30 cellular contexts compared by ENCODE assay signal in genomic region chr1:19372136-19372514, GRCh38. TPM values are rescaled to one million over a fixed set of nuclear protein-coding genes. Genes with fewer than 3 reads are reported as not detected.
DNase-seq lines count a peak whose midpoint lies in the region; ATAC-seq and TF ChIP-seq lines count a peak whose summit lies in the region.
"Had no signal": no experiment of that assay in that cellular context is flagged by ENCODE, and none has a peak within 500 bp of the region (broad histone marks: within the 10 kb centered on the region; RNA-seq: fewer than 3 reads in every experiment).

No MANE protein-coding gene starts in this region.

- H3K27ac Mint-ChIP-seq in CD4-positive, alpha-beta T cell, result peak overlapping the region; percentile 47
- H3K27ac Mint-ChIP-seq: activated CD4-positive, alpha-beta T cell treated with anti-CD3 and anti-CD28 coated beads, Interleukin-2, amount 10 ng/mL, durations not matched to agents 24 days and 14 days; activated CD8-positive, alpha-beta memory T cell treated with anti-CD3 and anti-CD28 coated beads, Interleukin-2, amount 10 ng/mL, durations not matched to agents 7 days and 5 days; activated naive CD4-positive, alpha-beta T cell treated with anti-CD3 and anti-CD28 coated beads, Interleukin-2, amount 50 U/mL, for 24 hours; activated T-helper 1 cell treated with anti-CD3 and anti-CD28 coated beads, Interleukin-12 subunit alpha, Interleukin-12 subunit beta, Interleukin-2, Interleukin-4 antibody, amounts not matched to agents 30 ng/mL and 10 ng/mL and 1 ng/mL, durations not matched to agents 14 hours and 24 hours and 36 hours had no signal

- H3K4me3 ChIP-seq in esophagus muscularis mucosa, result no peak overlapping the region
- no peak overlapping the region for H3K4me3 ChIP-seq in neutrophil (ENCODE audit: low read depth in 1 of 2, low read length in 1 of 2)
- H3K4me3 ChIP-seq: left ventricle myocardium inferior, pancreas, tibial artery had no signal

- TF ChIP-seq CTCF in CD4-positive, alpha-beta T cell (IDR thresholded peaks at IDR 0.05), result no peak
- TF ChIP-seq CTCF in RWPE1 (conservative IDR thresholded peaks at IDR 0.05; ENCODE audit: low read depth), result no peak
- TF ChIP-seq CTCF in esophagus muscularis mucosa (IDR thresholded peaks at IDR 0.05), result no peak
- no peak for TF ChIP-seq CTCF in neutrophil (IDR thresholded peaks at IDR 0.05)

- intact Hi-C loops in CD4-positive, alpha-beta T cell (cut with DNase I, micrococcal nuclease), result no loop called here
- intact Hi-C loops in esophagus muscularis mucosa (cut with DNase I), result no loop called here

- H3K36me3 Mint-ChIP-seq in CD4-positive, alpha-beta T cell (ENCODE audit: low read depth), result peaks cover 57% of the 10 kb centered on the region
- H3K36me3 Mint-ChIP-seq: natural killer cell had no signal

- no peaks in the 10 kb centered on the region for H3K27me3 ChIP-seq in CD4-positive, alpha-beta T cell (ENCODE audit: control insufficient read depth, insufficient read depth, low read length)
- H3K27me3 ChIP-seq in esophagus muscularis mucosa (no peaks in the 10 kb centered on the region), neutrophil (no peaks in the 10 kb centered on the region)
- H3K27me3 ChIP-seq: pancreas, tibial artery had no signal

- TF ChIP-seq POLR2A in esophagus muscularis mucosa (IDR thresholded peaks at IDR 0.05; ENCODE audit: low read depth), result no peak

- CTCF ChIA-PET in CD4-positive, alpha-beta T cell (lab: Charles Lee), result no interaction called here
- CTCF ChIA-PET in RWPE1 (lab: Yijun Ruan, JAX), result no interaction called here

- H3K4me1 ChIP-seq in esophagus muscularis mucosa, result peaks cover 41 to 69% (median 62%) of the 10 kb centered on the region in 4 donors
- peaks cover 47 to 49% of the 10 kb centered on the region in 2 experiments for H3K4me1 ChIP-seq in neutrophil (ENCODE audit: control insufficient read depth in 1 of 2, insufficient read depth in 1 of 2, low read depth in 1 of 2, low read length in 1 of 2)
- H3K4me1 ChIP-seq: pancreas had no signal

- H3K27ac ChIP-seq in CD4-positive, alpha-beta T cell (ENCODE audit: low read depth, low read length), result no peak overlapping the region
- H3K27ac ChIP-seq in RWPE1, result peak overlapping the region; percentile 18
- peak overlapping the region; percentile 62 to 71 (median 64) for H3K27ac ChIP-seq in esophagus muscularis mucosa (replicated peaks in 1 of 4)
- peak overlapping the region; percentile 76 for H3K27ac ChIP-seq in neutrophil
- H3K27ac ChIP-seq: epithelial cell of prostate, KMS-11, left ventricle myocardium inferior, pancreas, tibial artery, VCaP had no signal

- no peak for TF ChIP-seq EP300 in esophagus muscularis mucosa (IDR thresholded peaks at IDR 0.05)

- POLR2A ChIA-PET in CD4-positive, alpha-beta T cell (lab: Charles Lee), result no interaction called here
- POLR2A ChIA-PET in RWPE1 (lab: Yijun Ruan, JAX; ENCODE audit: low non-redundant PET), result no interaction called here

- no peaks in the 10 kb centered on the region for H3K9me3 Mint-ChIP-seq in CD4-positive, alpha-beta T cell
- H3K9me3 Mint-ChIP-seq: activated CD4-positive, alpha-beta T cell treated with anti-CD3 and anti-CD28 coated beads, Interleukin-2, amount 10 ng/mL, durations not matched to agents 24 days and 14 days; activated naive CD4-positive, alpha-beta T cell treated with anti-CD3 and anti-CD28 coated beads, Interleukin-2, amount 50 U/mL, for 24 hours; activated T-helper 1 cell treated with anti-CD3 and anti-CD28 coated beads, Interleukin-12 subunit alpha, Interleukin-12 subunit beta, Interleukin-2, Interleukin-4 antibody, amounts not matched to agents 30 ng/mL and 10 ng/mL and 1 ng/mL, durations not matched to agents 14 hours and 24 hours and 36 hours; CD8-positive, alpha-beta memory T cell; natural killer cell; stimulated activated naive CD8-positive, alpha-beta T cell treated with anti-CD3 and anti-CD28 coated beads, Interleukin-15, amount 100 ng/mL, for 72 hours had no signal

- no peaks in the 10 kb centered on the region for H3K27me3 Mint-ChIP-seq in CD4-positive, alpha-beta T cell
- H3K27me3 Mint-ChIP-seq: activated CD4-positive, alpha-beta T cell treated with anti-CD3 and anti-CD28 coated beads, Interleukin-2, amount 10 ng/mL, durations not matched to agents 24 days and 14 days; activated CD8-positive, alpha-beta memory T cell treated with anti-CD3 and anti-CD28 coated beads, Interleukin-2, amount 10 ng/mL, durations not matched to agents 7 days and 5 days; activated naive CD4-positive, alpha-beta T cell treated with anti-CD3 and anti-CD28 coated beads, Interleukin-2, amount 50 U/mL, for 24 hours; CD8-positive, alpha-beta memory T cell; stimulated activated naive CD8-positive, alpha-beta T cell treated with anti-CD3 and anti-CD28 coated beads, Interleukin-15, amount 100 ng/mL, for 72 hours; T-helper 17 cell had no signal

- no peak overlapping the region for H3K4me3 Mint-ChIP-seq in CD4-positive, alpha-beta T cell
- H3K4me3 Mint-ChIP-seq: activated CD4-positive, alpha-beta T cell treated with anti-CD3 and anti-CD28 coated beads, Interleukin-2, amount 10 ng/mL, durations not matched to agents 24 days and 14 days; activated CD8-positive, alpha-beta memory T cell treated with anti-CD3 and anti-CD28 coated beads, Interleukin-2, amount 10 ng/mL, durations not matched to agents 7 days and 5 days; activated naive CD4-positive, alpha-beta T cell treated with anti-CD3 and anti-CD28 coated beads, Interleukin-2, amount 50 U/mL, for 24 hours; activated T-helper 1 cell treated with anti-CD3 and anti-CD28 coated beads, Interleukin-12 subunit alpha, Interleukin-12 subunit beta, Interleukin-2, Interleukin-4 antibody, amounts not matched to agents 30 ng/mL and 10 ng/mL and 1 ng/mL, durations not matched to agents 14 hours and 24 hours and 36 hours; natural killer cell; stimulated activated naive CD8-positive, alpha-beta T cell treated with anti-CD3 and anti-CD28 coated beads, Interleukin-15, amount 100 ng/mL, for 72 hours; T-helper 17 cell had no signal

- no peak for DNase-seq in CD4-positive, alpha-beta T cell
- DNase-seq in RWPE1 (ENCODE audit: low spot score) (no peak), esophagus muscularis mucosa (ENCODE audit: extremely low spot score) (no peak)
- DNase-seq: activated CD4-positive, alpha-beta T cell treated with anti-CD3 and anti-CD28 coated beads, Interleukin-2, amount 10 ng/mL, durations not matched to agents 24 days and 14 days; activated CD8-positive, alpha-beta memory T cell treated with anti-CD3 and anti-CD28 coated beads, Interleukin-2, amount 10 ng/mL, durations not matched to agents 7 days and 5 days; CD8-positive, alpha-beta memory T cell; DMS153; hippocampal formation; left ventricle myocardium inferior; midbrain; natural killer cell; NCI-H1436 treated with DMSO at 0.1 percent for 48 hours; NCI-H510A; NK-92 treated with Interleukin-12 subunit alpha and Interleukin-12 subunit beta, amount 100 ng/mL, for 24 hours; pancreas; stimulated activated naive CD8-positive, alpha-beta T cell treated with anti-CD3 and anti-CD28 coated beads, Interleukin-15, amount 100 ng/mL, for 72 hours; T-helper 17 cell had no signal

- peaks cover 9 to 53% (median 46%) of the 10 kb centered on the region in 4 donors for H3K36me3 ChIP-seq in esophagus muscularis mucosa
- H3K36me3 ChIP-seq in neutrophil, result peaks cover 48% of the 10 kb centered on the region

- H3K9me3 ChIP-seq in CD4-positive, alpha-beta T cell (ENCODE audit: control insufficient read depth, low read length), result no peaks in the 10 kb centered on the region
- H3K9me3 ChIP-seq in esophagus muscularis mucosa, result no peaks in the 10 kb centered on the region
- H3K9me3 ChIP-seq in neutrophil, result no peaks in the 10 kb centered on the region
- H3K9me3 ChIP-seq: left ventricle myocardium inferior, pancreas, tibial artery had no signal

- ATAC-seq in CD4-positive, alpha-beta T cell (ENCODE audit: poor library complexity), result no peak
- ATAC-seq in HG03571 (IDR thresholded peaks at IDR 0.05; ENCODE audit: unreplicated experiment) (no peak), HG03442 (IDR thresholded peaks at IDR 0.05; ENCODE audit: unreplicated experiment) (no peak), GM21786 (IDR thresholded peaks at IDR 0.05; ENCODE audit: unreplicated experiment) (no peak), GM21360 (IDR thresholded peaks at IDR 0.05; ENCODE audit: unreplicated experiment) (no peak)
- ATAC-seq: activated CD8-positive, alpha-beta memory T cell treated with anti-CD3 and anti-CD28 coated beads, Interleukin-2, amount 10 ng/mL, durations not matched to agents 7 days and 5 days; natural killer cell; Panc1; pancreas; right cardiac atrium; stimulated activated naive CD8-positive, alpha-beta T cell treated with anti-CD3 and anti-CD28 coated beads, Interleukin-15, amount 100 ng/mL, for 72 hours; T-helper 17 cell had no signal

- peaks cover 25% of the 10 kb centered on the region for H3K4me1 Mint-ChIP-seq in CD4-positive, alpha-beta T cell (ENCODE audit: low read depth)
- H3K4me1 Mint-ChIP-seq: activated CD8-positive, alpha-beta memory T cell treated with anti-CD3 and anti-CD28 coated beads, Interleukin-2, amount 10 ng/mL, durations not matched to agents 7 days and 5 days had no signal

- 79% methylated on average over 5 of the region's 5 CpGs for WGBS in esophagus muscularis mucosa

RNA-seq across cellular contexts. Expression of gene SLC66A1, which starts 60.0 kb away (rescaled TPM):
- total RNA-seq in CD4-positive, alpha-beta T cell, result 1 to 10 TPM; 2.3 to 3.7 TPM
- total RNA-seq in esophagus muscularis mucosa, result 10 to 100 TPM in 3 of 4 donors, 1 to 10 TPM in 1; 10.0 to 16.5 (median 11.3) TPM
